ENCODE assay signal across 27 cellular contexts in genomic region chr11:35553021-35553420, GRCh38. TPM values are rescaled to one million over a fixed set of nuclear protein-coding genes. Genes with fewer than 3 reads are reported as not detected.
"Had no signal": no experiment of that assay in that cellular context is flagged by ENCODE, and none has a peak within 500 bp of the region (broad histone marks: within the 10 kb centered on the region; RNA-seq: fewer than 3 reads in every experiment).

No MANE protein-coding gene starts in this region.

- H3K36me3 ChIP-seq: gastrocnemius medialis, heart left ventricle, left lung, ovary, sigmoid colon, stomach, thyroid gland, vagina had no signal

- H3K4me3 Mint-ChIP-seq: naive thymus-derived CD4-positive, alpha-beta T cell; nephron; stimulated activated effector memory CD8-positive, alpha-beta T cell treated with anti-CD3 and anti-CD28 coated beads, Interleukin-12 subunit alpha, Interleukin-12 subunit beta, amount 100 ng/mL, for 72 hours had no signal

- H3K4me1 Mint-ChIP-seq: naive thymus-derived CD4-positive, alpha-beta T cell; stimulated activated effector memory CD8-positive, alpha-beta T cell treated with anti-CD3 and anti-CD28 coated beads, Interleukin-12 subunit alpha, Interleukin-12 subunit beta, amount 100 ng/mL, for 72 hours had no signal

- H3K9me3 ChIP-seq: gastrocnemius medialis, heart left ventricle, left lung, ovary, psoas muscle, sigmoid colon, stomach, thyroid gland, vagina had no signal

- H3K4me3 ChIP-seq: coronary artery, gastrocnemius medialis, heart left ventricle, hepatocyte, left lung, ovary, psoas muscle, sigmoid colon, stomach, thyroid gland, vagina had no signal

- H2AFZ ChIP-seq: hepatocyte had no signal

- H3K9me3 Mint-ChIP-seq: nephron; stimulated activated effector memory CD8-positive, alpha-beta T cell treated with anti-CD3 and anti-CD28 coated beads, Interleukin-12 subunit alpha, Interleukin-12 subunit beta, amount 100 ng/mL, for 72 hours had no signal

- H3K4me1 ChIP-seq: gastrocnemius medialis, left lung, psoas muscle, thyroid gland had no signal

- H3K27me3 ChIP-seq: gastrocnemius medialis, heart left ventricle, hepatocyte, ovary, sigmoid colon, stomach, thyroid gland, vagina had no signal

- H3K27ac Mint-ChIP-seq: naive thymus-derived CD4-positive, alpha-beta T cell; nephron; stimulated activated effector memory CD8-positive, alpha-beta T cell treated with anti-CD3 and anti-CD28 coated beads, Interleukin-12 subunit alpha, Interleukin-12 subunit beta, amount 100 ng/mL, for 72 hours had no signal

- H3K4me2 ChIP-seq: hepatocyte had no signal

- H3K27ac ChIP-seq: coronary artery, gastrocnemius medialis, heart left ventricle, left lung, ovary, psoas muscle, stomach, thyroid gland had no signal

- H3K79me2 ChIP-seq: hepatocyte had no signal

- DNase-seq: dermis blood vessel endothelial cell; effector memory CD4-positive, alpha-beta T cell; gastrocnemius medialis; heart left ventricle; left cardiac atrium; left lung; midbrain; naive thymus-derived CD4-positive, alpha-beta T cell; occipital lobe; ovary; posterior cingulate gyrus; psoas muscle; right cardiac atrium; sigmoid colon; stimulated activated CD4-positive, alpha-beta T cell treated with anti-CD3 and anti-CD28 coated beads, Interleukin-2, amount 100 ng/mL, for 24 hours; stimulated activated CD4-positive, alpha-beta T cell treated with anti-CD3 and anti-CD28 coated beads, Interleukin-4, amount 100 ng/mL, for 24 hours; stimulated activated naive CD4-positive, alpha-beta T cell treated with Interleukin-2 at 50 U/mL for 16 hours; stomach; thyroid gland; trophoblast cell had no signal

- H3K36me3 Mint-ChIP-seq: naive thymus-derived CD4-positive, alpha-beta T cell; stimulated activated effector memory CD8-positive, alpha-beta T cell treated with anti-CD3 and anti-CD28 coated beads, Interleukin-12 subunit alpha, Interleukin-12 subunit beta, amount 100 ng/mL, for 72 hours had no signal

RNA-seq across cellular contexts. Expression of gene PAMR1, which starts 27.6 kb away (rescaled TPM):
- total RNA-seq: endothelial cell of umbilical vein; lung microvascular endothelial cell; naive thymus-derived CD4-positive, alpha-beta T cell had no signal
- polyA plus RNA-seq: endothelial cell of umbilical vein; naive thymus-derived CD4-positive, alpha-beta T cell had no signal
